ENCODE assay signal across 32 cellular contexts in genomic region chr19:17194608-17195007, GRCh38.
"Had no signal": no experiment of that assay in that cellular context is flagged by ENCODE, and none has a peak within 500 bp of the region (broad histone marks: within the 10 kb centered on the region; RNA-seq: fewer than 3 reads in every experiment).

No MANE protein-coding gene starts in this region.

- H3K27ac ChIP-seq: adrenal gland, body of pancreas, epithelial cell of prostate, esophagus squamous epithelium, gastroesophageal sphincter, VCaP had no signal

- H3K4me1 ChIP-seq: adrenal gland, body of pancreas, esophagus squamous epithelium, gastroesophageal sphincter had no signal

- H3K4me3 ChIP-seq: adrenal gland, body of pancreas, esophagus squamous epithelium, gastroesophageal sphincter had no signal

- H3K27me3 ChIP-seq: adrenal gland, body of pancreas, esophagus squamous epithelium, gastroesophageal sphincter had no signal

- ATAC-seq: activated naive CD8-positive, alpha-beta T cell treated with anti-CD3 and anti-CD28 coated beads, Interleukin-2, amount 50 U/mL, for 24 hours; activated T-cell treated with anti-CD3 and anti-CD28 coated beads, Interleukin-2, amount 50 U/mL, for 72 hours; body of pancreas; effector memory CD8-positive, alpha-beta T cell; gastroesophageal sphincter; T-helper 17 cell; WTC11 had no signal

- DNase-seq: activated CD4-positive, alpha-beta memory T cell treated with anti-CD3 and anti-CD28 coated beads, Interleukin-2, amount 10 ng/mL, durations not matched to agents 7 days and 5 days; activated CD4-positive, alpha-beta T cell treated with anti-CD3 and anti-CD28 coated beads for 1 hour; activated CD4-positive, alpha-beta T cell treated with anti-CD3 and anti-CD28 coated beads for 4 hours; activated CD4-positive, alpha-beta T cell treated with anti-CD3 and anti-CD28 coated beads, Interleukin-2, amount 10 ng/mL, durations not matched to agents 7 days and 5 days; activated CD4-positive, alpha-beta T cell treated with anti-CD3 and anti-CD28 coated beads, Interleukin-2, amount 50 U/mL, for 4 hours; activated gamma-delta T cell; activated naive CD4-positive, alpha-beta T cell; activated naive CD4-positive, alpha-beta T cell treated with anti-CD3 and anti-CD28 coated beads, Interleukin-2, amount 50 U/mL, for 16 hours; activated naive CD8-positive, alpha-beta T cell treated with anti-CD3 and anti-CD28 coated beads for 36 hours; activated naive CD8-positive, alpha-beta T cell treated with anti-CD3 and anti-CD28 coated beads, Interleukin-2, amount 50 U/mL, for 24 hours; activated T-cell treated with anti-CD3 and anti-CD28 coated beads for 4 hours; activated T-cell treated with anti-CD3 and anti-CD28 coated beads, Interleukin-2, amount 50 U/mL, for 24 hours; activated T-cell treated with anti-CD3 and anti-CD28 coated beads, Interleukin-2, amount 50 U/mL, for 72 hours; adrenal gland; amygdala; aorta; body of pancreas; caudate nucleus; cortex of kidney; dermis blood vessel endothelial cell; effector CD4-positive, alpha-beta T cell; effector memory CD8-positive, alpha-beta T cell; esophagus squamous epithelium; foreskin melanocyte; T-helper 1 cell; T-helper 17 cell; T1000 had no signal

- FAIRE-seq: colon had no signal

- H3K9me3 ChIP-seq: adrenal gland, body of pancreas, esophagus squamous epithelium, gastroesophageal sphincter had no signal
